ENCODE assay signal across 8 cellular contexts in genomic region chr22:20020533-20021195, GRCh38. TPM values are rescaled to one million over a fixed set of nuclear protein-coding genes. Genes with fewer than 3 reads are reported as not detected.
DNase-seq lines count a peak whose midpoint lies in the region; ATAC-seq, FAIRE-seq and TF ChIP-seq lines count a peak whose summit lies in the region.

Gene TANGO2, plus strand, starts transcription at chr22:20021110. Its CDS starts 15,689 bp downstream, at chr22:20036799.

- H3K36me3 Mint-ChIP-seq in central memory CD8-positive, alpha-beta T cell (ENCODE audit: insufficient read depth), result peaks cover 20% of the 10 kb centered on the region

- DNase-seq in AG04449 (ENCODE audit: low read depth, low spot score) (peak; percentile 14), NCI-H446 treated with DMSO at 0.1 percent for 48 hours (lab: John Stamatoyannopoulos, UW) (peak; percentile 73), kidney (peak; percentile 97)
- DNase-seq in central memory CD8-positive, alpha-beta T cell (ENCODE audit: low spot score in 2 of 2), result peak; percentile 89
- peak; percentile 92 to 93 for DNase-seq in stimulated activated CD4-positive, alpha-beta T cell treated with anti-CD3 and anti-CD28 coated beads, Interleukin-15, amount 100 ng/mL, for 1 hour (ENCODE audit: low read depth in 1 of 2, low spot score in 1 of 2)

- CTCF ChIA-PET in AG04449 (lab: Yijun Ruan, JAX), result interaction anchor here (1.5 to 1.8 kb wide), 2 partner anchors 13 to 50 kb away, joined by 3 to 5 read pairs; no protein-coding TSS in a partner anchor

- peak within 1 kb of the TSS; percentile 88 for H3K27ac Mint-ChIP-seq in central memory CD8-positive, alpha-beta T cell (ENCODE audit: low read depth)

- peak within 1 kb of the TSS; percentile 84 to 94 for H3K27ac ChIP-seq in kidney (ENCODE audit: low read depth in 2 of 2, low read length in 2 of 2)

- peaks cover 42% of the 10 kb centered on the region for H3K4me1 Mint-ChIP-seq in central memory CD8-positive, alpha-beta T cell

- no peaks in the 10 kb centered on the region for H3K27me3 Mint-ChIP-seq in central memory CD8-positive, alpha-beta T cell

- peak within 1 kb of the TSS; percentile 90 for H3K4me3 ChIP-seq in AG04449 (ENCODE audit: low read depth, low read length)
- peak within 1 kb of the TSS; percentile 85 to 92 for H3K4me3 ChIP-seq in kidney (ENCODE audit: low read length in 2 of 2)

- no peak for FAIRE-seq in kidney (lab: Jason Lieb, UNC)

- no peaks in the 10 kb centered on the region for H3K9me3 Mint-ChIP-seq in central memory CD8-positive, alpha-beta T cell

- peak within 1 kb of the TSS; percentile 89 to 96 for H3K9ac ChIP-seq in kidney (ENCODE audit: low read length in 2 of 2)

- POLR2A ChIA-PET in AG04449 (lab: Yijun Ruan, JAX), result interaction anchor here (0.9 kb wide), 1 partner anchor 289 kb away, joined by 4 read pairs; no protein-coding TSS in a partner anchor

- H3K4me3 Mint-ChIP-seq in central memory CD8-positive, alpha-beta T cell, result peak within 1 kb of the TSS; percentile 87

- H3K9me3 ChIP-seq in kidney (ENCODE audit: control insufficient read depth in 1 of 2, low read length in 2 of 2), result no peaks in the 10 kb centered on the region

- TF ChIP-seq CTCF in AG04449 (IDR thresholded peaks at IDR 0.05; ENCODE audit: insufficient read depth, low read length, missing control alignments), result no peak
- TF ChIP-seq CTCF in kidney (IDR thresholded peaks at IDR 0.05; ENCODE audit: borderline replicate concordance, extremely low read depth, insufficient read depth), result no peak

- peaks cover 9 to 29% of the 10 kb centered on the region in 2 donors for H3K4me1 ChIP-seq in kidney (ENCODE audit: control insufficient read depth in 1 of 2, insufficient read depth in 1 of 2, low read depth in 1 of 2, low read length in 2 of 2)

- ATAC-seq in GM18909 (IDR thresholded peaks at IDR 0.05; ENCODE audit: poor library complexity, unreplicated experiment) (peak; percentile 85), HG03196 (IDR thresholded peaks at IDR 0.05; ENCODE audit: unreplicated experiment) (peak; percentile 69)
- peak; percentile 88 to 91 for ATAC-seq in activated CD4-positive, CD25-positive, alpha-beta regulatory T cell treated with anti-CD3 and anti-CD28 coated beads, Interleukin-2, amount 50 U/mL, for 24 hours
- peak; percentile 92 for ATAC-seq in central memory CD8-positive, alpha-beta T cell (replicated peaks; ENCODE audit: extremely low read depth, poor library complexity, severe bottlenecking)

- intact Hi-C loops in kidney (cut with DNase I), result loop anchor here (10.0 kb wide), 1 partner anchor 94 kb away; the partner anchor contains the start of genes RANBP1 and TRMT2A

- H3K36me3 ChIP-seq in kidney (ENCODE audit: control insufficient read depth in 1 of 2, insufficient read depth in 2 of 2, low read length in 2 of 2), result no peaks in the 10 kb centered on the region

RNA-seq across cellular contexts. Expression of gene TANGO2, which starts in this region (rescaled TPM):
- 27.7 TPM for total RNA-seq in kidney
- polyA plus RNA-seq in kidney (ENCODE audit: insufficient read depth, low read depth, low replicate concordance), result 37.3 TPM

Comparison
In these comparisons a context has a peak if more than half of its experiments do, and no peak if none do; other contexts are left out.
1. Peak in every context shown above with its lines: DNase-seq, ATAC-seq, H3K4me3 ChIP-seq and H3K27ac ChIP-seq.
2. DNase-seq: peak in every context shown above with its lines; median percentile 97 in kidney; 92 in stimulated activated CD4-positive, alpha-beta T cell treated with anti-CD3 and anti-CD28 coated beads, Interleukin-15, amount 100 ng/mL, for 1 hour; 89 in central memory CD8-positive, alpha-beta T cell; 73 in NCI-H446 treated with DMSO at 0.1 percent for 48 hours; 14 in AG04449.